9 cellular contexts compared by ENCODE assay signal in genomic region chr3:35965908-35966307, GRCh38.
DNase-seq lines count a peak whose midpoint lies in the region; ATAC-seq and TF ChIP-seq lines count a peak whose summit lies in the region.
"Had no signal": no experiment of that assay in that cellular context is flagged by ENCODE, and none has a peak within 500 bp of the region (broad histone marks: within the 10 kb centered on the region; RNA-seq: fewer than 3 reads in every experiment).

No MANE protein-coding gene starts in this region.

- H3K36me3 Mint-ChIP-seq in WTC11 = no peaks in the 10 kb centered on the region
- H3K36me3 Mint-ChIP-seq: activated naive CD8-positive, alpha-beta T cell had no signal

- CTCF ChIA-PET in WTC11 (lab: Charles Lee) = interaction anchor here (0.7 to 1.7 kb wide), 15 partner anchors 9 to 819 kb away, joined by 3 to 21 read pairs (median 3); no protein-coding TSS in a partner anchor

- H3K9me3 Mint-ChIP-seq in WTC11 = no peaks in the 10 kb centered on the region

- H3K27ac Mint-ChIP-seq in WTC11 = no peak overlapping the region
- H3K27ac Mint-ChIP-seq: activated naive CD8-positive, alpha-beta T cell had no signal

- no peaks in the 10 kb centered on the region for H3K27me3 ChIP-seq in kidney epithelial cell (ENCODE audit: control insufficient read depth, insufficient read depth, low read length)

- H3K27me3 Mint-ChIP-seq in WTC11 (ENCODE audit: low read depth) = no peaks in the 10 kb centered on the region

- TF ChIP-seq CTCF in WTC11 (IDR thresholded peaks at IDR 0.05) (no peak), kidney epithelial cell (IDR thresholded peaks at IDR 0.05; ENCODE audit: insufficient read depth, low read length, poor library complexity, severe bottlenecking) (peak; percentile 60)

- no peak overlapping the region for H3K4me3 Mint-ChIP-seq in WTC11
- H3K4me3 Mint-ChIP-seq: activated naive CD8-positive, alpha-beta T cell had no signal

- H3K4me1 Mint-ChIP-seq in WTC11 = peaks cover 7% of the 10 kb centered on the region

- POLR2A ChIA-PET in WTC11 (lab: Charles Lee) = interaction anchor here (0.6 kb wide), 1 partner anchor 9 kb away, joined by 3 read pairs; no protein-coding TSS in a partner anchor

- no peak overlapping the region for H3K4me3 ChIP-seq in kidney epithelial cell (ENCODE audit: low read depth, low read length)

- ATAC-seq in WTC11 = peak; percentile 89
- ATAC-seq in stimulated activated naive CD8-positive, alpha-beta T cell treated with anti-CD3 and anti-CD28 coated beads, Interleukin-15, Interleukin-2, amounts not matched to agents 100 U/mL and 50 U/mL, for 24 hours = no peak
- ATAC-seq in HG03442 (IDR thresholded peaks at IDR 0.05; ENCODE audit: unreplicated experiment) = no peak

- H3K36me3 ChIP-seq in kidney epithelial cell (ENCODE audit: control insufficient read depth, insufficient read depth, low read length) = no peaks in the 10 kb centered on the region

- DNase-seq in NCI-H510A treated with DMSO at 0.1 percent for 48 hours (lab: John Stamatoyannopoulos, UW) (peak; percentile 32), NCI-H510A (lab: John Stamatoyannopoulos, UW) (no peak), LoVo (ENCODE audit: low spot score) (peak; percentile 29), WTC11 (ENCODE audit: low spot score) (no peak), kidney epithelial cell (ENCODE audit: low read depth) (no peak)
- no peak for DNase-seq in stimulated activated naive CD8-positive, alpha-beta T cell treated with anti-CD3 and anti-CD28 coated beads, Interleukin-15, Interleukin-2, amounts not matched to agents 100 U/mL and 50 U/mL, for 24 hours
- DNase-seq in activated CD8-positive, alpha-beta memory T cell treated with anti-CD3 and anti-CD28 coated beads, Interleukin-2, amount 50 U/mL, for 4 hours = no peak

TF ChIP-seq in WTC11, 78 proteins besides CTCF, POLR2A, EP300 and RAD21:
- no peak for TF ChIP-seq TP53 (CRISPR knock-in tag; IDR thresholded peaks at IDR 0.05)
- no peak for TF ChIP-seq E2F5 (CRISPR knock-in tag; IDR thresholded peaks at IDR 0.05)
- no peak for TF ChIP-seq JUN (CRISPR knock-in tag; IDR thresholded peaks at IDR 0.05)
- no peak for TF ChIP-seq ZNF219 (CRISPR knock-in tag; IDR thresholded peaks at IDR 0.05; ENCODE audit: borderline replicate concordance)
- TF ChIP-seq IRF1 (CRISPR knock-in tag; IDR thresholded peaks at IDR 0.05) = no peak
- TF ChIP-seq ARID4B (CRISPR knock-in tag; IDR thresholded peaks at IDR 0.05; ENCODE audit: borderline replicate concordance) = no peak
- TF ChIP-seq RELA (CRISPR knock-in tag; IDR thresholded peaks at IDR 0.05; ENCODE audit: borderline replicate concordance) = no peak
- no peak for TF ChIP-seq E2F4 (CRISPR knock-in tag; IDR thresholded peaks at IDR 0.05; ENCODE audit: borderline replicate concordance, low read depth)
- no peak for TF ChIP-seq ATF1 (CRISPR knock-in tag; IDR thresholded peaks at IDR 0.05)
- no peak for TF ChIP-seq NFYB (CRISPR knock-in tag; conservative IDR thresholded peaks at IDR 0.05; ENCODE audit: low read depth)
- TF ChIP-seq CBFB (CRISPR knock-in tag; IDR thresholded peaks at IDR 0.05; ENCODE audit: low read depth) = no peak
- TF ChIP-seq SMAD4 (CRISPR knock-in tag; IDR thresholded peaks at IDR 0.05) = no peak
- no peak for TF ChIP-seq ZNF396 (CRISPR knock-in tag; IDR thresholded peaks at IDR 0.05; ENCODE audit: borderline replicate concordance)
- TF ChIP-seq OVOL2 (CRISPR knock-in tag; IDR thresholded peaks at IDR 0.05; ENCODE audit: borderline replicate concordance) = no peak
- no peak for TF ChIP-seq FOXJ3 (CRISPR knock-in tag; IDR thresholded peaks at IDR 0.05; ENCODE audit: borderline replicate concordance)
- TF ChIP-seq NFE2L1 (CRISPR knock-in tag; IDR thresholded peaks at IDR 0.05) = no peak
- TF ChIP-seq FOXP1 (CRISPR knock-in tag; IDR thresholded peaks at IDR 0.05; ENCODE audit: borderline replicate concordance) = no peak
- no peak for TF ChIP-seq NFATC4 (CRISPR knock-in tag; IDR thresholded peaks at IDR 0.05)
- no peak for TF ChIP-seq ZNF512 (CRISPR knock-in tag; IDR thresholded peaks at IDR 0.05; ENCODE audit: borderline replicate concordance)
- no peak for TF ChIP-seq ZBTB21 (CRISPR knock-in tag; IDR thresholded peaks at IDR 0.05; ENCODE audit: borderline replicate concordance)

Comparison
In these comparisons a context has a peak if more than half of its experiments do, and no peak if none do; other contexts are left out.
1. DNase-seq: peak in NCI-H510A treated with DMSO at 0.1 percent for 48 hours (single experiment) and LoVo (single experiment); none in NCI-H510A (single experiment), WTC11 (single experiment), kidney epithelial cell (single experiment), stimulated activated naive CD8-positive, alpha-beta T cell treated with anti-CD3 and anti-CD28 coated beads, Interleukin-15, Interleukin-2, amounts not matched to agents 100 U/mL and 50 U/mL, for 24 hours (single experiment) and activated CD8-positive, alpha-beta memory T cell treated with anti-CD3 and anti-CD28 coated beads, Interleukin-2, amount 50 U/mL, for 4 hours (single experiment).